ENCODE assay signal across 8 cellular contexts in genomic region chr4:115851918-115852766, GRCh38.
A peak's percentile ranks its signal among the peaks of the same experiment; 100 is the strongest.
DNase-seq lines count a peak whose midpoint lies in the region; ATAC-seq and TF ChIP-seq lines count a peak whose summit lies in the region.

No MANE protein-coding gene starts in this region.

- H3K27me3 Mint-ChIP-seq in Calu3 (ENCODE audit: unreplicated experiment) = no peaks in the 10 kb centered on the region

- DNase-seq in Calu3 (peak; percentile 54), NCI-H1694 treated with DMSO at 0.1 percent for 48 hours (lab: John Stamatoyannopoulos, UW) (peak; percentile 35), left lobe of liver (ENCODE audit: low spot score) (peak; percentile 59), T1000 (lab: John Stamatoyannopoulos, UW) (no peak)
- peak; percentile 11 to 25 for DNase-seq in activated CD4-positive, alpha-beta T cell treated with anti-CD3 and anti-CD28 coated beads, Interleukin-2, amount 50 U/mL, for 48 hours
- no peak for DNase-seq in activated T-cell treated with anti-CD3 and anti-CD28 coated beads, Interleukin-2, amount 50 U/mL, for 1 hour

- no peak overlapping the region for H3K4me3 Mint-ChIP-seq in Calu3 (ENCODE audit: low read depth, unreplicated experiment)

- CTCF ChIA-PET in Calu3 (lab: Charles Lee) = interaction anchor here (0.8 kb wide), 1 partner anchor 617 kb away, joined by 4 read pairs; no protein-coding TSS in a partner anchor

- BruUV-seq in Calu3 (replicated peaks; lab: Mats Ljungman, UMichigan) = no TSS peak

- no peak overlapping the region for H3K27ac Mint-ChIP-seq in Calu3 (ENCODE audit: unreplicated experiment)

- no peaks in the 10 kb centered on the region for H3K4me1 Mint-ChIP-seq in Calu3 (ENCODE audit: low read depth, unreplicated experiment)

- H3K36me3 Mint-ChIP-seq in Calu3 (ENCODE audit: insufficient read depth, unreplicated experiment) = no peaks in the 10 kb centered on the region

- TF ChIP-seq CTCF in Calu3 (IDR thresholded peaks at IDR 0.05; ENCODE audit: unreplicated experiment) = peak; percentile 19

- intact Hi-C loops in Calu3 (cut with micrococcal nuclease; ENCODE audit: unreplicated experiment) = loop anchor here (2.0 to 5.0 kb wide), 3 partner anchors 620 to 1071 kb away; no protein-coding TSS in a partner anchor

- H3K9me3 Mint-ChIP-seq in Calu3 (ENCODE audit: low read depth, unreplicated experiment) = peaks cover 2% of the 10 kb centered on the region

- ATAC-seq in GM18907 (IDR thresholded peaks at IDR 0.05; ENCODE audit: unreplicated experiment) = peak; percentile 83
- peak; percentile 78 for ATAC-seq in HG03039 (IDR thresholded peaks at IDR 0.05; ENCODE audit: unreplicated experiment)
- ATAC-seq in left lobe of liver = peak; percentile 99

Comparison
In these comparisons a context has a peak if more than half of its experiments do, and no peak if none do; other contexts are left out.
1. DNase-seq: peak in Calu3 (single experiment), NCI-H1694 treated with DMSO at 0.1 percent for 48 hours (single experiment), activated CD4-positive, alpha-beta T cell treated with anti-CD3 and anti-CD28 coated beads, Interleukin-2, amount 50 U/mL, for 48 hours (2 of 2) and left lobe of liver (single experiment); none in activated T-cell treated with anti-CD3 and anti-CD28 coated beads, Interleukin-2, amount 50 U/mL, for 1 hour (single experiment) and T1000 (single experiment).
2. Peak in every context shown above with its lines, with median percentiles within 50 percentile points of each other: ATAC-seq.